ENCODE assay signal across 15 cellular contexts in the genomic region with DNA sequence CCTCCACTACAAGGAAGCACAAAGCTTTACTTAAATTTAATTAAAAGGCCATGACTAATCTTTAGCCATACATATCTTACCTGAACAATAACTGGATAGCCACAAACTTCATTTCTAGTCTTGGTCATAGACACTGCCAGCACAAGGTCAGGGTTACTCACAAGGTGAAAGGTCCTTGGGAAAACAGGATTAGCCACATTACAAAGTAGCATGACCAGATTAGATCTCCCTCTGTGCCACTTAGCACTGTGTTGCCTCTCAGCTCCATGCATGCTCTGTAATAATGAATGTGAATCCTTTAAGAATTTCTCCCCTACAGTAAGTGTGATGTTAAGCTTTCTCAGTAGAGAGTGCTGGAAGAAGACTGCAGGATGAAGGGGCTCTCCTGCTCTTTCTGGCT.
DNase-seq lines count a peak whose midpoint lies in the region; ATAC-seq and TF ChIP-seq lines count a peak whose summit lies in the region.
"Had no signal": no experiment of that assay in that cellular context is flagged by ENCODE, and none has a peak within 500 bp of the region (broad histone marks: within the 10 kb centered on the region; RNA-seq: fewer than 3 reads in every experiment).

No MANE protein-coding gene starts in this region.

- no peaks in the 10 kb centered on the region for H3K4me1 ChIP-seq in A673 (ENCODE audit: insufficient read depth, low read length, poor library complexity, severe bottlenecking)
- H3K4me1 ChIP-seq: BLaER1 treated with 17β-estradiol and CSF1 and Interleukin-3, amounts not matched to agents 10 nM and 100 nM had no signal

- H3K27me3 Mint-ChIP-seq in activated CD8-positive, alpha-beta T cell treated with anti-CD3 and anti-CD28 coated beads for 36 hours: peaks cover 3% of the 10 kb centered on the region
- H3K27me3 Mint-ChIP-seq: CD4-positive, CD25-positive, alpha-beta regulatory T cell had no signal

- TF ChIP-seq CTCF in epithelial cell of esophagus (IDR thresholded peaks at IDR 0.05; ENCODE audit: insufficient read depth, low read depth, low read length, missing control alignments) (no peak), A673 (conservative IDR thresholded peaks at IDR 0.05; ENCODE audit: low read depth, low read length) (no peak)
- no peak for TF ChIP-seq CTCF in activated CD8-positive, alpha-beta T cell treated with anti-CD3 and anti-CD28 coated beads for 36 hours (IDR thresholded peaks at IDR 0.05)

- no peak for ATAC-seq in activated CD8-positive, alpha-beta T cell treated with anti-CD3 and anti-CD28 coated beads for 36 hours
- ATAC-seq: GM12878, GM23338 had no signal

- no peaks in the 10 kb centered on the region for H3K36me3 Mint-ChIP-seq in activated CD8-positive, alpha-beta T cell treated with anti-CD3 and anti-CD28 coated beads for 36 hours (ENCODE audit: low read depth)
- H3K36me3 Mint-ChIP-seq: CD4-positive, CD25-positive, alpha-beta regulatory T cell had no signal

- H3K27me3 ChIP-seq in A673 (replicated peaks; ENCODE audit: insufficient read depth, low read depth, low read length, poor library complexity): peaks cover 6% of the 10 kb centered on the region
- H3K27me3 ChIP-seq: BLaER1 treated with 17β-estradiol and CSF1 and Interleukin-3, amounts not matched to agents 10 nM and 100 nM had no signal

- no peaks in the 10 kb centered on the region for H3K9me3 Mint-ChIP-seq in activated CD8-positive, alpha-beta T cell treated with anti-CD3 and anti-CD28 coated beads for 36 hours
- H3K9me3 Mint-ChIP-seq: GM23338 had no signal

- BruUV-seq in A673 (replicated peaks; lab: Mats Ljungman, UMichigan): no TSS peak

- intact Hi-C loops in activated CD8-positive, alpha-beta T cell treated with anti-CD3 and anti-CD28 coated beads for 36 hours (cut with micrococcal nuclease): loop anchor here (10.0 kb wide), 1 partner anchor 186 kb away; no protein-coding TSS in a partner anchor
- intact Hi-C loops in A673 (cut with micrococcal nuclease; ENCODE audit: unreplicated experiment): loop anchor here (5.0 to 10.0 kb wide), 2 partner anchors 99 to 1386 kb away; no protein-coding TSS in a partner anchor

- no peaks in the 10 kb centered on the region for H3K4me1 Mint-ChIP-seq in activated CD8-positive, alpha-beta T cell treated with anti-CD3 and anti-CD28 coated beads for 36 hours (ENCODE audit: low read depth)
- H3K4me1 Mint-ChIP-seq: CD4-positive, CD25-positive, alpha-beta regulatory T cell had no signal

- no peaks in the 10 kb centered on the region for H3K9me3 ChIP-seq in A673 (ENCODE audit: low read depth, low read length, poor library complexity, severe bottlenecking)
- H3K9me3 ChIP-seq: BLaER1 treated with 17β-estradiol and CSF1 and Interleukin-3, amounts not matched to agents 10 nM and 100 nM had no signal

- no peak overlapping the region for H3K4me3 ChIP-seq in epithelial cell of esophagus (ENCODE audit: low read length)
- H3K4me3 ChIP-seq in A673 (ENCODE audit: low read depth, low read length, poor library complexity, severe bottlenecking): no peak overlapping the region
- H3K4me3 ChIP-seq: BLaER1 treated with 17β-estradiol and CSF1 and Interleukin-3, amounts not matched to agents 10 nM and 100 nM; GM12878; GM23338 had no signal

- no peak overlapping the region for H3K27ac Mint-ChIP-seq in activated CD8-positive, alpha-beta T cell treated with anti-CD3 and anti-CD28 coated beads for 36 hours
- H3K27ac Mint-ChIP-seq: CD4-positive, CD25-positive, alpha-beta regulatory T cell; GM23338 had no signal

- POLR2A ChIA-PET in activated CD8-positive, alpha-beta T cell treated with anti-CD3 and anti-CD28 coated beads for 36 hours (lab: Charles Lee): no interaction called here
- POLR2A ChIA-PET in A673 (lab: Charles Lee; ENCODE audit: low non-redundant PET): no interaction called here

- DNase-seq in NCI-H82 (lab: John Stamatoyannopoulos, UW) (peak; percentile 40), NCI-H82 treated with DMSO at 0.1 percent for 48 hours (lab: John Stamatoyannopoulos, UW; ENCODE audit: unreplicated experiment) (no peak), HT-29 (ENCODE audit: low spot score) (peak; percentile 46), epithelial cell of esophagus (ENCODE audit: low read depth) (peak; percentile 2), mucosa of gallbladder (ENCODE audit: low spot score) (peak; percentile 23), A673 (ENCODE audit: low spot score) (no peak)
- no peak for DNase-seq in activated CD8-positive, alpha-beta T cell treated with anti-CD3 and anti-CD28 coated beads for 36 hours
- DNase-seq: 8988T; ACHN; CD4-positive, CD25-positive, alpha-beta regulatory T cell; DMS79; H7 had no signal

- H3K4me3 Mint-ChIP-seq in activated CD8-positive, alpha-beta T cell treated with anti-CD3 and anti-CD28 coated beads for 36 hours: no peak overlapping the region
- H3K4me3 Mint-ChIP-seq: CD4-positive, CD25-positive, alpha-beta regulatory T cell; GM23338 had no signal

- CTCF ChIA-PET in activated CD8-positive, alpha-beta T cell treated with anti-CD3 and anti-CD28 coated beads for 36 hours (lab: Charles Lee): no interaction called here
- CTCF ChIA-PET in A673 (lab: Charles Lee): no interaction called here

- no peak overlapping the region for H3K27ac ChIP-seq in A673 (ENCODE audit: low read depth, low read length, poor library complexity, severe bottlenecking)
- H3K27ac ChIP-seq: BLaER1 treated with 17β-estradiol and CSF1 and Interleukin-3, amounts not matched to agents 10 nM and 100 nM had no signal

- no peaks in the 10 kb centered on the region for H3K36me3 ChIP-seq in A673 (ENCODE audit: insufficient read depth, low read length, poor library complexity, severe bottlenecking)
- H3K36me3 ChIP-seq: BLaER1 treated with 17β-estradiol and CSF1 and Interleukin-3, amounts not matched to agents 10 nM and 100 nM had no signal

Comparison
In these comparisons a context has a peak if more than half of its experiments do, and no peak if none do; other contexts are left out.
1. DNase-seq: peak in NCI-H82 (single experiment), HT-29 (single experiment), epithelial cell of esophagus (single experiment) and mucosa of gallbladder (single experiment); none in NCI-H82 treated with DMSO at 0.1 percent for 48 hours (single experiment), activated CD8-positive, alpha-beta T cell treated with anti-CD3 and anti-CD28 coated beads for 36 hours (single experiment) and A673 (single experiment).